ENCODE assay signal across 26 cellular contexts in the genomic region with DNA sequence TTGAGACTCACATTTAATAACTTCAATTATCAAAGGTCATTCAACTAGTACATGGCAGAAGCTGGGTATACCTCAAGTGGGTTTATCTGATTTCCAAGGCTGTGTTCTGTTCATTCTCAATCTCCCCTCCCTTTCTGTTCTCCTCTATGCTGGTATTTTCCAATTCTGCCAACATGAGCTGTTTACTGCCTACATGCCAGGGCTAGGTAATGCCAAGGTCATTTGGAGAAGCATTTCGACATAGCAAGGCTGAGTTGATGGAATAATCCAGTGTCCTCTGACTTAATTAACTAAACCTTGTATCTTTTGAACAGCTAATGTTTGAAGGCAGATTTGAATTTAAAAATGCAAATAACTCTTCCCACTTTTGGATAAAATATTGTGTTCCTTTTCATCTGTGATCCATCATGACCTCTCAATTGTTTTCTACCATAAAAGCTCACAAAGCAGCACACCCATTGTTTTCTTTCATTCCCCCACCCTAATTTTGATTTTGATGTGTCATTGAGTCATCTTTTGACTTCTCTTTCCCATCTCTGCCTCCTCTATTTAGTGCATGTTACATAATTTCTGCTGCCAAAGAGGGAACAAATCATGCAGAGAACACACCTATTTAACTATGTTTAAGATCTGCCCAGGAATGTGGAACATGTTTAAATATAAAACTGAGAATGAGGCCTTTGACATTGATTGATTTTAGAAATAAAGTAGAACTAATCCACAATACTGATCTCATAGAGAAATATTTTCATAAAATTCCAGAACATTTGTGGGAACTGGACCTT.
DNase-seq lines count a peak whose midpoint lies in the region; ATAC-seq, FAIRE-seq and TF ChIP-seq lines count a peak whose summit lies in the region.
"Had no signal": no experiment of that assay in that cellular context is flagged by ENCODE, and none has a peak within 500 bp of the region (broad histone marks: within the 10 kb centered on the region; RNA-seq: fewer than 3 reads in every experiment).

No MANE protein-coding gene starts in this region.

- 55% methylated on average over 1 of the region's 1 CpG for WGBS in A549 (ENCODE audit: missing lambda C conversion rate)
- 41 to 66% methylated on average over 1 of the region's 1 CpG for WGBS in heart right ventricle, 2 donors
- 0% methylated on average over 1 of the region's 1 CpG for WGBS in right lobe of liver (ENCODE audit: insufficient coverage, low coverage, low lambda C conversion rate, missing lambda C conversion rate)

- ATAC-seq in A549 = no peak
- ATAC-seq in heart right ventricle = peak; percentile 69 to 96 (median 90)
- peak; percentile 95 to 98 (median 96) for ATAC-seq in right lobe of liver
- no peak for ATAC-seq in GM19035 (IDR thresholded peaks at IDR 0.05; ENCODE audit: unreplicated experiment)
- no peak for ATAC-seq in HG03342 (IDR thresholded peaks at IDR 0.05; ENCODE audit: unreplicated experiment)
- ATAC-seq: GM23338; stimulated activated naive CD8-positive, alpha-beta T cell treated with anti-CD3 and anti-CD28 coated beads, Interleukin-15, Interleukin-2, amounts not matched to agents 100 U/mL and 50 U/mL, for 24 hours had no signal

- peaks cover 14% of the 10 kb centered on the region for H3K9me3 ChIP-seq in A549
- peaks cover 0 to 13% (median 5%) of the 10 kb centered on the region in 11 donors for H3K9me3 ChIP-seq in heart right ventricle
- no peaks in the 10 kb centered on the region for H3K9me3 ChIP-seq in right lobe of liver
- H3K9me3 ChIP-seq: Peyer's patch, thoracic aorta, vagina had no signal

- POLR2A ChIA-PET in A549 (lab: Yijun Ruan, JAX) = no interaction called here

- H3K4me1 ChIP-seq in A549 (no peaks in the 10 kb centered on the region), heart right ventricle (peaks cover 0 to 36% (median 14%) of the 10 kb centered on the region in 9 donors), right lobe of liver (peaks cover 0 to 8% (median 4%) of the 10 kb centered on the region in 4 donors)
- H3K4me1 ChIP-seq: Peyer's patch had no signal

- no peak for TF ChIP-seq CTCF in A549 (IDR thresholded peaks at IDR 0.05)
- no peak for TF ChIP-seq CTCF in heart right ventricle (IDR thresholded peaks at IDR 0.05)
- TF ChIP-seq CTCF in right lobe of liver (IDR thresholded peaks at IDR 0.05) = no peak

- H3K27me3 ChIP-seq in heart right ventricle (no peaks in the 10 kb centered on the region), right lobe of liver (no peaks in the 10 kb centered on the region)
- H3K27me3 ChIP-seq: Peyer's patch, vagina had no signal

- no peak overlapping the region for H3K4me2 ChIP-seq in A549
- H3K4me2 ChIP-seq: GM23338 had no signal

- DNase-seq in A549 (ENCODE audit: low read depth in 1 of 2, low spot score in 1 of 2) = no peak
- DNase-seq in caudate nucleus (lab: John Stamatoyannopoulos, UW) = peak in 2 of 61 donors; percentile 48 to 63
- DNase-seq in heart right ventricle = peak in 1 of 2 donors; percentile 37
- DNase-seq in right lobe of liver = peak in 1 of 3 donors; percentile 71
- DNase-seq in activated CD8-positive, alpha-beta memory T cell treated with anti-CD3 and anti-CD28 coated beads, Interleukin-2, amount 50 U/mL, for 48 hours = no peak
- no peak for DNase-seq in amygdala (lab: John Stamatoyannopoulos, UW)
- DNase-seq: activated CD4-positive, alpha-beta T cell treated with anti-CD3 and anti-CD28 coated beads, Interleukin-2, amount 10 ng/mL, durations not matched to agents 24 days and 14 days; activated effector memory CD4-positive, alpha-beta T cell treated with anti-CD3 and anti-CD28 coated beads, Interleukin-2, amount 50 U/mL, for 16 hours; activated naive CD8-positive, alpha-beta T cell treated with anti-CD3 and anti-CD28 coated beads for 36 hours; activated T-cell treated with anti-CD3 and anti-CD28 coated beads, Interleukin-2, amount 50 U/mL, for 1 hour; CD4-positive, alpha-beta memory T cell; cerebellar nuclear complex; dorsolateral prefrontal cortex; islet precursor cell; NCI-H2107; Peyer's patch; retina; stimulated activated CD4-positive, alpha-beta T cell treated with anti-CD3 and anti-CD28 coated beads, Interleukin-1b, Interleukin-23, amount 100 ng/mL, for 48 hours; stimulated activated naive CD8-positive, alpha-beta T cell treated with anti-CD3 and anti-CD28 coated beads, Interleukin-15, Interleukin-2, amounts not matched to agents 100 U/mL and 50 U/mL, for 24 hours; SW 1271; T-helper 9 cell had no signal

- H3K27ac ChIP-seq in A549 = no peak overlapping the region
- H3K27ac ChIP-seq in caudate nucleus (ENCODE audit: low read depth, low read length) = peak overlapping the region; percentile 85
- H3K27ac ChIP-seq in heart right ventricle = peak overlapping the region; percentile 13 to 73 (median 59)
- peak overlapping the region in 2 of 3 donors; percentile 77 to 92 for H3K27ac ChIP-seq in right lobe of liver
- H3K27ac ChIP-seq: dorsolateral prefrontal cortex, Peyer's patch, thoracic aorta had no signal

- CTCF ChIA-PET in A549 (lab: Yijun Ruan, JAX) = interaction anchor here (0.6 to 1.7 kb wide), 3 partner anchors 9 to 408 kb away, joined by 3 to 4 read pairs (median 4); no protein-coding TSS in a partner anchor

- peak; percentile 70 for FAIRE-seq in A549 (lab: Jason Lieb, UNC)

- H3K4me3 ChIP-seq in A549 (no peak overlapping the region), heart right ventricle (no peak overlapping the region), right lobe of liver (no peak overlapping the region)
- H3K4me3 ChIP-seq: dorsolateral prefrontal cortex, GM23338, Peyer's patch, thoracic aorta, vagina had no signal

- TF ChIP-seq POLR2A in A549 (IDR thresholded peaks at IDR 0.05; ENCODE audit: low read length) (no peak), right lobe of liver (IDR thresholded peaks at IDR 0.05) (no peak)

- no peak for TF ChIP-seq EP300 in A549 (IDR thresholded peaks at IDR 0.05)

- TF ChIP-seq RAD21 in A549 (conservative IDR thresholded peaks at IDR 0.05 in 1 of 2, IDR thresholded peaks at IDR 0.05 in 1 of 2) = no peak

- no peaks in the 10 kb centered on the region for H3K36me3 ChIP-seq in heart right ventricle
- no peaks in the 10 kb centered on the region for H3K36me3 ChIP-seq in right lobe of liver
- H3K36me3 ChIP-seq: Peyer's patch, thoracic aorta, vagina had no signal

- intact Hi-C loops in heart right ventricle (cut with DNase I) (loop anchor here in 2 of 10 donors (5.0 kb wide), 2 partner anchors 46 to 49 kb away; no protein-coding TSS in a partner anchor), right lobe of liver (cut with DNase I) (no loop called here)

TF ChIP-seq in A549, 52 proteins besides CTCF, POLR2A, EP300 and RAD21 (continues in another document):
- no peak for TF ChIP-seq GATA3 (IDR thresholded peaks at IDR 0.05; ENCODE audit: borderline replicate concordance)
- TF ChIP-seq, protein P1, sequence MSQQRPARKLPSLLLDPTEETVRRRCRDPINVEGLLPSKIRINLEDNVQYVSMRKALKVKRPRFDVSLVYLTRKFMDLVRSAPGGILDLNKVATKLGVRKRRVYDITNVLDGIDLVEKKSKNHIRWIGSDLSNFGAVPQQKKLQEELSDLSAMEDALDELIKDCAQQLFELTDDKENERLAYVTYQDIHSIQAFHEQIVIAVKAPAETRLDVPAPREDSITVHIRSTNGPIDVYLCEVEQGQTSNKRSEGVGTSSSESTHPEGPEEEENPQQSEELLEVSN (IDR thresholded peaks at IDR 0.05; ENCODE audit: borderline replicate concordance, low read depth) = no peak
- TF ChIP-seq MYC (IDR thresholded peaks at IDR 0.05; ENCODE audit: borderline replicate concordance, low read length) = no peak
- TF ChIP-seq RCOR1 (IDR thresholded peaks at IDR 0.05; ENCODE audit: low read depth, low read length) = no peak
- no peak for TF ChIP-seq HOXB5 (CRISPR knock-in tag; IDR thresholded peaks at IDR 0.05)
- no peak for TF ChIP-seq ZNF302 (CRISPR knock-in tag; IDR thresholded peaks at IDR 0.05)
- no peak for TF ChIP-seq ZSCAN20 (CRISPR knock-in tag; IDR thresholded peaks at IDR 0.05)
- TF ChIP-seq, protein P2, sequence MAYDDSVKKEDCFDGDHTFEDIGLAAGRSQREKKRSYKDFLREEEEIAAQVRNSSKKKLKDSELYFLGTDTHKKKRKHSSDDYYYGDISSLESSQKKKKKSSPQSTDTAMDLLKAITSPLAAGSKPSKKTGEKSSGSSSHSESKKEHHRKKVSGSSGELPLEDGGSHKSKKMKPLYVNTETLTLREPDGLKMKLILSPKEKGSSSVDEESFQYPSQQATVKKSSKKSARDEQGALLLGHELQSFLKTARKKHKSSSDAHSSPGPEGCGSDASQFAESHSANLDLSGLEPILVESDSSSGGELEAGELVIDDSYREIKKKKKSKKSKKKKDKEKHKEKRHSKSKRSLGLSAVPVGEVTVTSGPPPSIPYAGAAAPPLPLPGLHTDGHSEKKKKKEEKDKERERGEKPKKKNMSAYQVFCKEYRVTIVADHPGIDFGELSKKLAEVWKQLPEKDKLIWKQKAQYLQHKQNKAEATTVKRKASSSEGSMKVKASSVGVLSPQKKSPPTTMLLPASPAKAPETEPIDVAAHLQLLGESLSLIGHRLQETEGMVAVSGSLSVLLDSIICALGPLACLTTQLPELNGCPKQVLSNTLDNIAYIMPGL (CRISPR knock-in tag; IDR thresholded peaks at IDR 0.05; ENCODE audit: borderline replicate concordance) = no peak
- TF ChIP-seq, protein P3, sequence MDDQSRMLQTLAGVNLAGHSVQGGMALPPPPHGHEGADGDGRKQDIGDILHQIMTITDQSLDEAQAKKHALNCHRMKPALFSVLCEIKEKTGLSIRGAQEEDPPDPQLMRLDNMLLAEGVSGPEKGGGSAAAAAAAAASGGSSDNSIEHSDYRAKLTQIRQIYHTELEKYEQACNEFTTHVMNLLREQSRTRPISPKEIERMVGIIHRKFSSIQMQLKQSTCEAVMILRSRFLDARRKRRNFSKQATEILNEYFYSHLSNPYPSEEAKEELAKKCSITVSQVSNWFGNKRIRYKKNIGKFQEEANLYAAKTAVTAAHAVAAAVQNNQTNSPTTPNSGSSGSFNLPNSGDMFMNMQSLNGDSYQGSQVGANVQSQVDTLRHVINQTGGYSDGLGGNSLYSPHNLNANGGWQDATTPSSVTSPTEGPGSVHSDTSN (IDR thresholded peaks at IDR 0.05) = no peak
- TF ChIP-seq CEBPB (IDR thresholded peaks at IDR 0.05) = no peak
- TF ChIP-seq TFCP2L1 (CRISPR knock-in tag; IDR thresholded peaks at IDR 0.05) = no peak
- TF ChIP-seq EHMT2 (IDR thresholded peaks at IDR 0.05; ENCODE audit: low read depth) = no peak
- TF ChIP-seq RNF2 (IDR thresholded peaks at IDR 0.05; ENCODE audit: borderline replicate concordance, low read depth) = no peak
- TF ChIP-seq POLR2AphosphoS2 (conservative IDR thresholded peaks at IDR 0.05; ENCODE audit: low read length) = no peak

Comparison
In these comparisons a context has a peak if more than half of its experiments do, and no peak if none do; other contexts are left out.
1. ATAC-seq: peak in heart right ventricle (8 of 8) and right lobe of liver (4 of 4); none in A549 (0 of 2), GM19035 (single experiment) and HG03342 (single experiment).
2. H3K27ac ChIP-seq: peak in caudate nucleus (single experiment), heart right ventricle (10 of 10) and right lobe of liver (2 of 3); none in A549 (0 of 2).